Comparison of ENCODE assay signal across 23 cellular contexts in genomic region chr12:130458341-130458740, GRCh38.
"Had no signal": no experiment of that assay in that cellular context is flagged by ENCODE, and none has a peak within 500 bp of the region (broad histone marks: within the 10 kb centered on the region; RNA-seq: fewer than 3 reads in every experiment).

No MANE protein-coding gene starts in this region.

- H3K9me3 ChIP-seq: colonic mucosa, esophagus muscularis mucosa, esophagus squamous epithelium, gastrocnemius medialis, gastroesophageal sphincter, heart left ventricle, heart right ventricle had no signal

- H3K4me3 ChIP-seq: colonic mucosa, coronary artery, dorsolateral prefrontal cortex, esophagus muscularis mucosa, esophagus squamous epithelium, gastrocnemius medialis, gastroesophageal sphincter, heart left ventricle, heart right ventricle had no signal

- H3K27ac ChIP-seq: colonic mucosa, coronary artery, epithelial cell of prostate, esophagus muscularis mucosa, esophagus squamous epithelium, foreskin keratinocyte, gastrocnemius medialis, gastroesophageal sphincter, heart left ventricle, heart right ventricle had no signal

- H3K36me3 ChIP-seq: colonic mucosa, esophagus muscularis mucosa, esophagus squamous epithelium, gastrocnemius medialis, gastroesophageal sphincter, heart left ventricle, heart right ventricle had no signal

- H3K27me3 ChIP-seq: colonic mucosa, esophagus muscularis mucosa, foreskin keratinocyte, gastrocnemius medialis had no signal

- DNase-seq: colonic mucosa; cortex of kidney; dermis blood vessel endothelial cell; dorsolateral prefrontal cortex; effector CD4-positive, alpha-beta T cell; effector CD8-positive, alpha-beta T cell; effector memory CD4-positive, alpha-beta T cell; effector memory CD8-positive, alpha-beta T cell; endodermal cell; erythroblast; esophagus squamous epithelium; foreskin fibroblast; foreskin keratinocyte; foreskin melanocyte; gastrocnemius medialis; glutamatergic neuron; head of caudate nucleus; heart right ventricle had no signal

- H3K4me1 ChIP-seq: colonic mucosa, esophagus squamous epithelium, foreskin keratinocyte, gastrocnemius medialis, gastroesophageal sphincter, heart right ventricle had no signal
